In the genomic region with DNA sequence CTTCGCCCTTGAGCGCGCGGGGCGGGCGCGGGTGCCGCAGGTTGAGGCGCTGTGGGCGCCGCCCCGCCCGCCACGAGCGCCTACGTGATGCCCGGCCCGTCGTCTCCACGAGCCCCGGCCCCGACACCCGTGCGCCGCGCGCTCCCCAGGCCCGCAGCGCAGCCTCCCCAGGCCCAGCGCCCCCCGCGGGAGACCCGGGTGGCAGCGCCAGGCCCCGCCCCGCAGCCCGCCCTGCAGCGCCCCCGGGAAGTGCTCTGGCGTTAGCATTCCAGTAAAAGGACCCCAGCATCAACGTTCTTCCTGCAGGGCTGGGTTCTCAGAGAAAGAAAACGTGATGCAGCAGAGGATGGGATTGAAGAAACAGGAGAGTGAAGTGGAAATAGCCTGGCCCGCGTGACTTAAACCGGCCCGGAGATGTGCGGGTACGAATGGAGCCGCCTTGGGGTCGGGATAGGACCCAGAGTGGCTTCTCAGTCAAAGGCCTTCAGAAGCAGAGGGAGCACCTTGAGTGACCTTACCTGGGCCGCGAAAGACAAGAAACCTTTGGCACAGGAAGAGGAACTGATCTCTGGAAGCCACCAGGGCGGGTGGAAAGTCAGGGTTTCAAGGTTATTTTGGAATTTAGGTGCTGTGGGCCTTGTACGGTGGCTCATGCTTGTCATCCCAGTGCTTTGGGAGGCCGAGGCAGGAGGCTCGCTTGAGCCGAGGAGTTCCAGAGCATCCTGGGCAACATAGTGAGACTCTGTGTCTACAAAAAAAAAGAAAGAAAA, we compare ENCODE assay signal across 8 cellular contexts. TPM values are rescaled to one million over a fixed set of nuclear protein-coding genes. Genes with fewer than 3 reads are reported as not detected.
DNase-seq lines count a peak whose midpoint lies in the region; ATAC-seq and TF ChIP-seq lines count a peak whose summit lies in the region.

No MANE protein-coding gene starts in this region.

- peak overlapping the region in 1 of 3 donors; percentile 3 for H3K27ac Mint-ChIP-seq in CD4-positive, CD25-positive, alpha-beta regulatory T cell

- H4K20me1 ChIP-seq in neural cell (ENCODE audit: insufficient read depth), result no peaks in the 10 kb centered on the region

- H3K27ac ChIP-seq in CD4-positive, CD25-positive, alpha-beta regulatory T cell (ENCODE audit: insufficient read depth, low read length, poor library complexity, severe bottlenecking), result no peak overlapping the region
- peak overlapping the region; percentile 83 to 89 (median 86) for H3K27ac ChIP-seq in esophagus squamous epithelium
- peak overlapping the region; percentile 74 for H3K27ac ChIP-seq in neural cell (ENCODE audit: low read length)

- intact Hi-C loops in esophagus squamous epithelium (cut with DNase I), result no loop called here

- H3K36me3 Mint-ChIP-seq in CD4-positive, CD25-positive, alpha-beta regulatory T cell, result no peaks in the 10 kb centered on the region

- no peaks in the 10 kb centered on the region for H3K79me2 ChIP-seq in neural cell (replicated peaks; ENCODE audit: insufficient read depth, low read length)

- H3K9me3 ChIP-seq in CD4-positive, CD25-positive, alpha-beta regulatory T cell (ENCODE audit: control insufficient read depth in 2 of 2, low read length in 2 of 2), result no peaks in the 10 kb centered on the region
- no peaks in the 10 kb centered on the region for H3K9me3 ChIP-seq in esophagus squamous epithelium
- no peaks in the 10 kb centered on the region for H3K9me3 ChIP-seq in neural cell (ENCODE audit: low read length)

- H3K4me2 ChIP-seq in neural cell (ENCODE audit: low read length), result peak overlapping the region; percentile 48

- peaks cover 13 to 48% (median 30%) of the 10 kb centered on the region in 4 donors for H3K4me1 Mint-ChIP-seq in CD4-positive, CD25-positive, alpha-beta regulatory T cell

- DNase-seq in CD4-positive, CD25-positive, alpha-beta regulatory T cell, result peak in 2 of 3 donors; percentile 8 to 31
- peak; percentile 20 for DNase-seq in activated CD4-positive, alpha-beta T cell treated with anti-CD3 and anti-CD28 coated beads, Interleukin-2, amount 50 U/mL, for 1 hour
- DNase-seq in esophagus squamous epithelium (lab: John Stamatoyannopoulos, UW), result no peak
- no peak for DNase-seq in LoVo (ENCODE audit: low spot score)
- DNase-seq in islet precursor cell, result no peak

- no peaks in the 10 kb centered on the region for H3F3A ChIP-seq in neural cell (ENCODE audit: insufficient read depth, low read length, poor library complexity, severe bottlenecking)

- ATAC-seq in CD4-positive, CD25-positive, alpha-beta regulatory T cell (ENCODE audit: low read depth in 2 of 2), result peak; percentile 6 to 7
- ATAC-seq in GM19043 (IDR thresholded peaks at IDR 0.05; ENCODE audit: low read depth, unreplicated experiment), result peak; percentile 24
- peak; percentile 38 for ATAC-seq in HG03354 (IDR thresholded peaks at IDR 0.05; ENCODE audit: poor library complexity, severe bottlenecking, unreplicated experiment)

- H2AFZ ChIP-seq in neural cell (ENCODE audit: low read depth, low read length), result peak overlapping the region; percentile 56

- no peak for TF ChIP-seq RAD21 in neural cell (conservative IDR thresholded peaks at IDR 0.05)

- whole genome bisulfite sequencing in esophagus squamous epithelium, 2 donors, result 50 to 58% methylated on average over 15 to 16 of the region's 57 CpGs

- H3K4me3 Mint-ChIP-seq in CD4-positive, CD25-positive, alpha-beta regulatory T cell, result peak overlapping the region; percentile 89 to 94 (median 93)

- no peak for TF ChIP-seq EP300 in neural cell (conservative IDR thresholded peaks at IDR 0.05; ENCODE audit: poor library complexity, severe bottlenecking)

- peaks cover 22% of the 10 kb centered on the region for H3K4me1 ChIP-seq in CD4-positive, CD25-positive, alpha-beta regulatory T cell (ENCODE audit: control insufficient read depth, insufficient read depth, low read length, poor library complexity, severe bottlenecking)
- peaks cover 20 to 66% (median 25%) of the 10 kb centered on the region in 3 donors for H3K4me1 ChIP-seq in esophagus squamous epithelium

- peak overlapping the region; percentile 50 for H3K4me3 ChIP-seq in CD4-positive, CD25-positive, alpha-beta regulatory T cell (ENCODE audit: low read depth, low read length)
- H3K4me3 ChIP-seq in esophagus squamous epithelium, result peak overlapping the region; percentile 57 to 94 (median 80)
- peak overlapping the region; percentile 84 for H3K4me3 ChIP-seq in neural cell (ENCODE audit: low read length)

- H3K9me2 ChIP-seq in neural cell (ENCODE audit: insufficient read depth, low read length), result no peaks in the 10 kb centered on the region

- no peak for TF ChIP-seq POLR2A in esophagus squamous epithelium (IDR thresholded peaks at IDR 0.05)

- no peaks in the 10 kb centered on the region for H3K9me3 Mint-ChIP-seq in CD4-positive, CD25-positive, alpha-beta regulatory T cell

- TF ChIP-seq CTCF in esophagus squamous epithelium (IDR thresholded peaks at IDR 0.05) (no peak), neural cell (IDR thresholded peaks at IDR 0.05; ENCODE audit: poor library complexity, severe bottlenecking) (peak; percentile 30)

- no peaks in the 10 kb centered on the region for H3K27me3 ChIP-seq in CD4-positive, CD25-positive, alpha-beta regulatory T cell (ENCODE audit: control insufficient read depth, insufficient read depth, low read length)
- peaks cover 0 to 17% (median 0%) of the 10 kb centered on the region in 4 donors for H3K27me3 ChIP-seq in esophagus squamous epithelium
- peaks cover 36% of the 10 kb centered on the region for H3K27me3 ChIP-seq in neural cell (ENCODE audit: insufficient read depth, low read depth, low read length)

- H3K36me3 ChIP-seq in CD4-positive, CD25-positive, alpha-beta regulatory T cell (ENCODE audit: control insufficient read depth, insufficient read depth, low read length), result peaks cover 2% of the 10 kb centered on the region
- H3K36me3 ChIP-seq in esophagus squamous epithelium (peaks cover 0 to 16% (median 0%) of the 10 kb centered on the region in 3 donors), neural cell (ENCODE audit: insufficient read depth, low read length) (no peaks in the 10 kb centered on the region)

- H3K9ac ChIP-seq in neural cell (ENCODE audit: low read length), result peak overlapping the region; percentile 82

- no peaks in the 10 kb centered on the region for H3K27me3 Mint-ChIP-seq in CD4-positive, CD25-positive, alpha-beta regulatory T cell

TF ChIP-seq in neural cell, 6 proteins besides CTCF, POLR2A, EP300 and RAD21:
- TF ChIP-seq EZH2 (IDR thresholded peaks at IDR 0.05; ENCODE audit: borderline replicate concordance, insufficient read depth, low read length, poor library complexity, severe bottlenecking), result no peak
- TF ChIP-seq SMC3 (conservative IDR thresholded peaks at IDR 0.05; ENCODE audit: poor library complexity), result no peak
- no peak for TF ChIP-seq MXI1 (conservative IDR thresholded peaks at IDR 0.05; ENCODE audit: poor library complexity, severe bottlenecking)

RNA-seq across cellular contexts. Expression of a gene that starts 1.8 kb away (rescaled TPM):
- total RNA-seq in CD4-positive, CD25-positive, alpha-beta regulatory T cell, result 103 TPM
- polyA plus RNA-seq in CD4-positive, CD25-positive, alpha-beta regulatory T cell, result 10 to 100 TPM; 43.1 to 56.8 (median 50.5) TPM
- 10 to 100 TPM; 69.7 to 94.0 (median 86.4) TPM for total RNA-seq in esophagus squamous epithelium
- polyA plus RNA-seq in neural cell, result 23.0 and 27.9 TPM in 2 replicates
- polyA minus RNA-seq in neural cell, result 23.8 and 26.5 TPM in 2 replicates

Comparison
In these comparisons a context has a peak if more than half of its experiments do, and no peak if none do; other contexts are left out.
1. DNase-seq: peak in CD4-positive, CD25-positive, alpha-beta regulatory T cell (2 of 3) and activated CD4-positive, alpha-beta T cell treated with anti-CD3 and anti-CD28 coated beads, Interleukin-2, amount 50 U/mL, for 1 hour (single experiment); none in esophagus squamous epithelium (single experiment), LoVo (single experiment) and islet precursor cell (single experiment).
2. Peak in every context shown above with its lines, with median percentiles within 50 percentile points of each other: ATAC-seq and H3K4me3 ChIP-seq.